9 cellular contexts compared by ENCODE assay signal in genomic region chr6:42417641-42418112, GRCh38. TPM values are rescaled to one million over a fixed set of nuclear protein-coding genes. Genes with fewer than 3 reads are reported as not detected.
DNase-seq lines count a peak whose midpoint lies in the region; ATAC-seq and TF ChIP-seq lines count a peak whose summit lies in the region.
"Had no signal": no experiment of that assay in that cellular context is flagged by ENCODE, and none has a peak within 500 bp of the region (broad histone marks: within the 10 kb centered on the region; RNA-seq: fewer than 3 reads in every experiment).

No MANE protein-coding gene starts in this region.

- H4K20me1 ChIP-seq in DND-41 (ENCODE audit: insufficient read depth, low read length) (peaks cover 33% of the 10 kb centered on the region), osteoblast (ENCODE audit: insufficient read depth, low read length) (peaks cover 16% of the 10 kb centered on the region)

- no peak overlapping the region for H2AFZ ChIP-seq in DND-41 (ENCODE audit: low read depth, low read length)
- H2AFZ ChIP-seq in osteoblast (ENCODE audit: low read length) = peak overlapping the region; percentile 22

- TF ChIP-seq POLR2A in transverse colon (IDR thresholded peaks at IDR 0.05) (no peak), testis (IDR thresholded peaks at IDR 0.05) (no peak)

- TF ChIP-seq CTCF in DND-41 (IDR thresholded peaks at IDR 0.05; ENCODE audit: borderline replicate concordance, extremely low read depth, low read length, poor library complexity, severe bottlenecking) (no peak), osteoblast (IDR thresholded peaks at IDR 0.05; ENCODE audit: extremely low read depth, low read depth, low read length) (no peak), transverse colon (IDR thresholded peaks at IDR 0.05) (no peak), testis (IDR thresholded peaks at IDR 0.05) (no peak)

- H3K4me1 ChIP-seq in DND-41 (ENCODE audit: insufficient read depth, low read length) (peaks cover 15% of the 10 kb centered on the region), osteoblast (ENCODE audit: insufficient read depth, low read length) (peaks cover 7% of the 10 kb centered on the region), transverse colon (peaks cover 0 to 15% (median 2%) of the 10 kb centered on the region in 4 donors), testis (peaks cover 7% of the 10 kb centered on the region)
- H3K4me1 ChIP-seq: Caco-2 had no signal

- TF ChIP-seq EP300 in transverse colon (IDR thresholded peaks at IDR 0.05; ENCODE audit: low read depth) = no peak

- H3K27me3 ChIP-seq in DND-41 (ENCODE audit: insufficient read depth, low read length, poor library complexity) (no peaks in the 10 kb centered on the region), osteoblast (ENCODE audit: insufficient read depth, low read length) (no peaks in the 10 kb centered on the region), transverse colon (no peaks in the 10 kb centered on the region), testis (no peaks in the 10 kb centered on the region)

- peaks cover 56% of the 10 kb centered on the region for H3K4me1 Mint-ChIP-seq in T-helper 1 cell treated with Interleukin-12 subunit alpha and Interleukin-12 subunit beta and Interleukin-4 antibody, amounts not matched to agents 30 μg/mL and 1 μg/mL, for 36 hours (ENCODE audit: low read depth)
- peaks cover 30% of the 10 kb centered on the region for H3K4me1 Mint-ChIP-seq in activated T-helper 2 cell treated with anti-CD3 and anti-CD28 coated beads, Interferon-gamma antibody, Interleukin-2, Interleukin-4, amounts not matched to agents 10 μg/mL and 5 μg/mL and 100 μg/mL, durations not matched to agents 14 hours and 24 hours and 36 hours (ENCODE audit: low read depth)

- no peaks in the 10 kb centered on the region for H3K9me3 Mint-ChIP-seq in T-helper 1 cell treated with Interleukin-12 subunit alpha and Interleukin-12 subunit beta and Interleukin-4 antibody, amounts not matched to agents 30 μg/mL and 1 μg/mL, for 36 hours
- H3K9me3 Mint-ChIP-seq in activated T-helper 2 cell treated with anti-CD3 and anti-CD28 coated beads, Interferon-gamma antibody, Interleukin-2, Interleukin-4, amounts not matched to agents 10 μg/mL and 5 μg/mL and 100 μg/mL, durations not matched to agents 14 hours and 24 hours and 36 hours = no peaks in the 10 kb centered on the region

- H3K79me2 ChIP-seq in DND-41 (ENCODE audit: insufficient read depth, low read length) (peaks cover 3% of the 10 kb centered on the region), osteoblast (ENCODE audit: insufficient read depth, low read length) (peaks cover 42% of the 10 kb centered on the region)

- in situ Hi-C loops in transverse colon (cut with MboI; ENCODE audit: low pct_ligation_motif_present in 1 of 4, low pct_unique_long_range_greater_than_20kb in 1 of 4, low sequenced_read_pairs in 3 of 4) = no loop called here

- no peaks in the 10 kb centered on the region for H3K27me3 Mint-ChIP-seq in T-helper 1 cell treated with Interleukin-12 subunit alpha and Interleukin-12 subunit beta and Interleukin-4 antibody, amounts not matched to agents 30 μg/mL and 1 μg/mL, for 36 hours (ENCODE audit: low read depth)
- no peaks in the 10 kb centered on the region for H3K27me3 Mint-ChIP-seq in activated T-helper 2 cell treated with anti-CD3 and anti-CD28 coated beads, Interferon-gamma antibody, Interleukin-2, Interleukin-4, amounts not matched to agents 10 μg/mL and 5 μg/mL and 100 μg/mL, durations not matched to agents 14 hours and 24 hours and 36 hours (ENCODE audit: low read depth)

- peaks cover 12% of the 10 kb centered on the region for H3K36me3 Mint-ChIP-seq in T-helper 1 cell treated with Interleukin-12 subunit alpha and Interleukin-12 subunit beta and Interleukin-4 antibody, amounts not matched to agents 30 μg/mL and 1 μg/mL, for 36 hours (ENCODE audit: low read depth)
- H3K36me3 Mint-ChIP-seq in activated T-helper 2 cell treated with anti-CD3 and anti-CD28 coated beads, Interferon-gamma antibody, Interleukin-2, Interleukin-4, amounts not matched to agents 10 μg/mL and 5 μg/mL and 100 μg/mL, durations not matched to agents 14 hours and 24 hours and 36 hours (ENCODE audit: low read depth) = peaks cover 15% of the 10 kb centered on the region

- ATAC-seq in DND-41 (ENCODE audit: insufficient read depth, low read depth) (peak; percentile 91), GM18520 (IDR thresholded peaks at IDR 0.05; ENCODE audit: unreplicated experiment) (no peak)

- H3K27ac ChIP-seq in DND-41 (ENCODE audit: low read length) = no peak overlapping the region
- H3K27ac ChIP-seq in osteoblast (ENCODE audit: low read depth, low read length) = no peak overlapping the region
- no peak overlapping the region for H3K27ac ChIP-seq in transverse colon
- no peak overlapping the region for H3K27ac ChIP-seq in testis

- WGBS in transverse colon (ENCODE audit: low coverage in 1 of 2), 2 donors = 68 to 75% methylated on average over 2 to 5 of the region's 5 CpGs
- WGBS in testis, 2 donors = 73 to 89% methylated on average over 5 of the region's 5 CpGs

- peak overlapping the region; percentile 55 for H3K27ac Mint-ChIP-seq in T-helper 1 cell treated with Interleukin-12 subunit alpha and Interleukin-12 subunit beta and Interleukin-4 antibody, amounts not matched to agents 30 μg/mL and 1 μg/mL, for 36 hours
- H3K27ac Mint-ChIP-seq in activated T-helper 2 cell treated with anti-CD3 and anti-CD28 coated beads, Interferon-gamma antibody, Interleukin-2, Interleukin-4, amounts not matched to agents 10 μg/mL and 5 μg/mL and 100 μg/mL, durations not matched to agents 14 hours and 24 hours and 36 hours = no peak overlapping the region

- H3K9me3 ChIP-seq in DND-41 (ENCODE audit: insufficient read depth, low read length, severe bottlenecking) (no peaks in the 10 kb centered on the region), osteoblast (ENCODE audit: low read depth, low read length) (no peaks in the 10 kb centered on the region), transverse colon (no peaks in the 10 kb centered on the region), testis (no peaks in the 10 kb centered on the region)
- H3K9me3 ChIP-seq: Caco-2 had no signal

- H3K9ac ChIP-seq in DND-41 (ENCODE audit: low read depth, low read length) = no peak overlapping the region

- H3K4me2 ChIP-seq in DND-41 (ENCODE audit: insufficient read depth, low read length) = no peak overlapping the region
- H3K4me2 ChIP-seq in osteoblast (ENCODE audit: insufficient read depth, low read length) = peak overlapping the region; percentile 61

- no peak overlapping the region for H3K4me3 ChIP-seq in DND-41 (ENCODE audit: low read depth in 1 of 2, low read length in 2 of 2)
- H3K4me3 ChIP-seq in osteoblast (ENCODE audit: insufficient read depth, low read length) = peak overlapping the region; percentile 19
- H3K4me3 ChIP-seq in transverse colon = no peak overlapping the region
- no peak overlapping the region for H3K4me3 ChIP-seq in testis

- intact Hi-C loops in activated T-helper 2 cell treated with anti-CD3 and anti-CD28 coated beads, Interferon-gamma antibody, Interleukin-2, Interleukin-4, amounts not matched to agents 10 μg/mL and 5 μg/mL and 100 μg/mL, durations not matched to agents 14 hours and 24 hours and 36 hours (cut with micrococcal nuclease) = no loop called here
- intact Hi-C loops in transverse colon (cut with DNase I; ENCODE audit: low total_unique reads) = no loop called here
- intact Hi-C loops in testis (cut with DNase I; ENCODE audit: low total_unique reads) = no loop called here

- peak overlapping the region; percentile 29 for H3K4me3 Mint-ChIP-seq in T-helper 1 cell treated with Interleukin-12 subunit alpha and Interleukin-12 subunit beta and Interleukin-4 antibody, amounts not matched to agents 30 μg/mL and 1 μg/mL, for 36 hours
- H3K4me3 Mint-ChIP-seq in activated T-helper 2 cell treated with anti-CD3 and anti-CD28 coated beads, Interferon-gamma antibody, Interleukin-2, Interleukin-4, amounts not matched to agents 10 μg/mL and 5 μg/mL and 100 μg/mL, durations not matched to agents 14 hours and 24 hours and 36 hours (ENCODE audit: low read depth) = no peak overlapping the region

- no peaks in the 10 kb centered on the region for H3K36me3 ChIP-seq in DND-41 (ENCODE audit: insufficient read depth, low read length)
- no peaks in the 10 kb centered on the region for H3K36me3 ChIP-seq in osteoblast (ENCODE audit: insufficient read depth, low read length)
- H3K36me3 ChIP-seq in transverse colon = no peaks in the 10 kb centered on the region
- no peaks in the 10 kb centered on the region for H3K36me3 ChIP-seq in testis (ENCODE audit: low read depth, missing control alignments)

- DNase-seq in DND-41 (peak; percentile 67), osteoblast (ENCODE audit: insufficient read length, low spot score, missing footprints) (no peak), transverse colon (no peak), testis (no peak), NOMO-1 treated with DMSO at 0.1 percent for 48 hours (lab: John Stamatoyannopoulos, UW; ENCODE audit: unreplicated experiment) (no peak)
- DNase-seq in activated T-helper 2 cell treated with anti-CD3 and anti-CD28 coated beads, Interferon-gamma antibody, Interleukin-2, Interleukin-4, amounts not matched to agents 10 μg/mL and 5 μg/mL and 100 μg/mL, durations not matched to agents 14 hours and 24 hours and 36 hours (ENCODE audit: low spot score) = peak; percentile 42
- DNase-seq: Caco-2 had no signal

RNA-seq across cellular contexts. Expression of gene TRERF1, which starts 34.0 kb away (rescaled TPM):
- 19.6 TPM in 2 replicates for total RNA-seq in activated T-helper 2 cell treated with anti-CD3 and anti-CD28 coated beads, Interferon-gamma antibody, Interleukin-2, Interleukin-4, amounts not matched to agents 10 μg/mL and 5 μg/mL and 100 μg/mL, durations not matched to agents 14 hours and 24 hours and 36 hours
- total RNA-seq in osteoblast = 3.8 and 4.7 TPM in 2 replicates
- total RNA-seq in transverse colon = 1 to 10 TPM; 2.5 to 8.0 (median 3.4) TPM
- 10 to 100 TPM; 40.4 to 49.1 TPM for total RNA-seq in testis
- 13.7 TPM for polyA plus RNA-seq in testis (ENCODE audit: insufficient read depth, low read depth, low replicate concordance)

Comparison
In these comparisons a context has a peak if more than half of its experiments do, and no peak if none do; other contexts are left out.
1. DNase-seq: peak in DND-41 (single experiment) and activated T-helper 2 cell treated with anti-CD3 and anti-CD28 coated beads, Interferon-gamma antibody, Interleukin-2, Interleukin-4, amounts not matched to agents 10 μg/mL and 5 μg/mL and 100 μg/mL, durations not matched to agents 14 hours and 24 hours and 36 hours (single experiment); none in osteoblast (single experiment), transverse colon (single experiment), testis (single experiment) and NOMO-1 treated with DMSO at 0.1 percent for 48 hours (single experiment).